ENCODE assay signal across 26 cellular contexts in genomic region chr9:7561527-7561926, GRCh38.
"Had no signal": no experiment of that assay in that cellular context is flagged by ENCODE, and none has a peak within 500 bp of the region (broad histone marks: within the 10 kb centered on the region; RNA-seq: fewer than 3 reads in every experiment).

No MANE protein-coding gene starts in this region.

- H3K27me3 Mint-ChIP-seq: activated CD8-positive, alpha-beta T cell treated with anti-CD3 and anti-CD28 coated beads for 36 hours; activated T-cell treated with anti-CD3 and anti-CD28 coated beads, Interleukin-2, amount 50 U/mL, for 24 hours had no signal

- DNase-seq: activated CD4-positive, alpha-beta T cell treated with anti-CD3 and anti-CD28 coated beads, Interleukin-2, amount 10 ng/mL, durations not matched to agents 24 days and 14 days; activated CD4-positive, CD25-positive, alpha-beta regulatory T cell; activated CD8-positive, alpha-beta T cell treated with anti-CD3 and anti-CD28 coated beads for 36 hours; activated naive CD4-positive, alpha-beta T cell treated with Interleukin-2 at 50 U/mL for 16 hours; activated T-cell treated with anti-CD3 and anti-CD28 coated beads, Interleukin-2, amount 50 U/mL, for 24 hours; anterior cingulate cortex; cerebellar nuclear complex; cortex of kidney; effector CD4-positive, alpha-beta T cell; heart left ventricle; kidney glomerular epithelial cell; left ventricle myocardium superior; mesenchymal stem cell; natural killer cell; psoas muscle; spleen; stimulated activated CD4-positive, alpha-beta T cell treated with anti-CD3 and anti-CD28 coated beads, Interleukin-4, amount 100 ng/mL, for 4 hours; T-helper 1 cell; T-helper 9 cell; uterus had no signal

- H3K27ac ChIP-seq: breast epithelium, gastroesophageal sphincter, heart left ventricle, psoas muscle, spleen, tibial nerve, uterus had no signal

- H3K9me3 ChIP-seq: breast epithelium, gastroesophageal sphincter, heart left ventricle, psoas muscle, spleen, tibial nerve, uterus had no signal

- ATAC-seq: activated CD8-positive, alpha-beta T cell treated with anti-CD3 and anti-CD28 coated beads for 36 hours; esophagus mucosa; gastroesophageal sphincter; natural killer cell; psoas muscle; stimulated activated memory B cell treated with anti-CD40 and anti-IgM and Interleukin-4, amounts not matched to agents 10 μg/mL and 1 μg/mL and 100 μg/mL, for 72 hours had no signal

- H3K9me3 Mint-ChIP-seq: activated CD4-positive, alpha-beta T cell treated with anti-CD3 and anti-CD28 coated beads, Interleukin-2, amount 10 ng/mL, durations not matched to agents 24 days and 14 days; activated CD8-positive, alpha-beta T cell treated with anti-CD3 and anti-CD28 coated beads for 36 hours; activated T-cell treated with anti-CD3 and anti-CD28 coated beads, Interleukin-2, amount 50 U/mL, for 24 hours; activated T-helper 2 cell treated with anti-CD3 and anti-CD28 coated beads, Interferon-gamma antibody, Interleukin-2, Interleukin-4, amounts not matched to agents 10 μg/mL and 5 μg/mL and 100 μg/mL, durations not matched to agents 14 hours and 24 hours and 36 hours; natural killer cell; stimulated activated memory B cell treated with anti-CD40 and anti-IgM and Interleukin-4, amounts not matched to agents 10 μg/mL and 1 μg/mL and 100 μg/mL, for 72 hours had no signal

- H3K27me3 ChIP-seq: breast epithelium, gastroesophageal sphincter, heart left ventricle, spleen, tibial nerve, uterus had no signal

- H3K4me1 ChIP-seq: breast epithelium, gastroesophageal sphincter, psoas muscle, spleen, uterus had no signal

- H3K4me3 ChIP-seq: breast epithelium, gastroesophageal sphincter, heart left ventricle, psoas muscle, spleen, tibial nerve, uterus had no signal

- H3K36me3 ChIP-seq: breast epithelium, gastroesophageal sphincter, heart left ventricle, spleen, tibial nerve, uterus had no signal

- H3K4me3 Mint-ChIP-seq: activated CD4-positive, alpha-beta T cell treated with anti-CD3 and anti-CD28 coated beads, Interleukin-2, amount 10 ng/mL, durations not matched to agents 24 days and 14 days; activated CD8-positive, alpha-beta T cell treated with anti-CD3 and anti-CD28 coated beads for 36 hours; activated T-cell treated with anti-CD3 and anti-CD28 coated beads, Interleukin-2, amount 50 U/mL, for 24 hours; natural killer cell; stimulated activated memory B cell treated with anti-CD40 and anti-IgM and Interleukin-4, amounts not matched to agents 10 μg/mL and 1 μg/mL and 100 μg/mL, for 72 hours had no signal

- H3K36me3 Mint-ChIP-seq: natural killer cell; stimulated activated memory B cell treated with anti-CD40 and anti-IgM and Interleukin-4, amounts not matched to agents 10 μg/mL and 1 μg/mL and 100 μg/mL, for 72 hours had no signal

- H3K4me1 Mint-ChIP-seq: activated CD4-positive, alpha-beta T cell treated with anti-CD3 and anti-CD28 coated beads, Interleukin-2, amount 10 ng/mL, durations not matched to agents 24 days and 14 days; natural killer cell; stimulated activated memory B cell treated with anti-CD40 and anti-IgM and Interleukin-4, amounts not matched to agents 10 μg/mL and 1 μg/mL and 100 μg/mL, for 72 hours had no signal

- H3K27ac Mint-ChIP-seq: activated CD4-positive, alpha-beta T cell treated with anti-CD3 and anti-CD28 coated beads, Interleukin-2, amount 10 ng/mL, durations not matched to agents 24 days and 14 days; activated CD8-positive, alpha-beta T cell treated with anti-CD3 and anti-CD28 coated beads for 36 hours; activated T-cell treated with anti-CD3 and anti-CD28 coated beads, Interleukin-2, amount 50 U/mL, for 24 hours; activated T-helper 2 cell treated with anti-CD3 and anti-CD28 coated beads, Interferon-gamma antibody, Interleukin-2, Interleukin-4, amounts not matched to agents 10 μg/mL and 5 μg/mL and 100 μg/mL, durations not matched to agents 14 hours and 24 hours and 36 hours; natural killer cell; stimulated activated memory B cell treated with anti-CD40 and anti-IgM and Interleukin-4, amounts not matched to agents 10 μg/mL and 1 μg/mL and 100 μg/mL, for 72 hours had no signal
